23 cellular contexts compared by ENCODE assay signal in genomic region chr17:78658281-78658785, GRCh38.
DNase-seq lines count a peak whose midpoint lies in the region; ATAC-seq, FAIRE-seq and TF ChIP-seq lines count a peak whose summit lies in the region.
"Had no signal": no experiment of that assay in that cellular context is flagged by ENCODE, and none has a peak within 500 bp of the region (broad histone marks: within the 10 kb centered on the region; RNA-seq: fewer than 3 reads in every experiment).

No MANE protein-coding gene starts in this region.

- H3K9ac ChIP-seq in GM23248 (no peak overlapping the region), adipocyte (ENCODE audit: low read length) (no peak overlapping the region), HepG2 (ENCODE audit: insufficient read depth, low read depth, low read length) (no peak overlapping the region)
- H3K9ac ChIP-seq: BLaER1 had no signal

- H4K20me1 ChIP-seq in GM23248 (ENCODE audit: insufficient read depth), result no peaks in the 10 kb centered on the region
- H4K20me1 ChIP-seq in HepG2 (ENCODE audit: insufficient read depth, low read length), result no peaks in the 10 kb centered on the region
- H4K20me1 ChIP-seq: BLaER1 had no signal

- no peak for FAIRE-seq in HepG2 (lab: Jason Lieb, UNC)
- FAIRE-seq: GM12891, pancreas had no signal

- TF ChIP-seq EP300 in HepG2 (IDR thresholded peaks at IDR 0.05; ENCODE audit: low read depth in 2 of 2, low read length in 2 of 2) (no peak), HepG2 (CRISPR knock-in tag; IDR thresholded peaks at IDR 0.05; ENCODE audit: borderline replicate concordance) (no peak)

- H3K4me3 ChIP-seq in GM23248 (no peak overlapping the region), adipocyte (ENCODE audit: low read length) (no peak overlapping the region), HepG2 (replicated peaks in 1 of 3; ENCODE audit: insufficient read depth in 1 of 3, low read depth in 2 of 3, low read length in 3 of 3) (no peak overlapping the region), thymus (ENCODE audit: low read length) (no peak overlapping the region)
- H3K4me3 ChIP-seq: BLaER1, cardiac muscle cell, esophagus squamous epithelium, pancreas had no signal

- H3K4me1 ChIP-seq in GM23248 (ENCODE audit: insufficient read depth) (no peaks in the 10 kb centered on the region), adipocyte (ENCODE audit: control insufficient read depth, insufficient read depth, low read length) (peaks cover 10% of the 10 kb centered on the region), HepG2 (ENCODE audit: insufficient read depth, low read length) (peaks cover 38% of the 10 kb centered on the region), thymus (ENCODE audit: control insufficient read depth, insufficient read depth, low read length) (no peaks in the 10 kb centered on the region)
- H3K4me1 ChIP-seq: pancreas had no signal

- TF ChIP-seq RAD21 in HepG2 (CRISPR knock-in tag; IDR thresholded peaks at IDR 0.05), result no peak

- DNase-seq in GM23248 (peak; percentile 59), adipocyte (ENCODE audit: low read depth) (peak; percentile 77), HepG2 (ENCODE audit: low spot score) (no peak), Kasumi-1 (lab: John Stamatoyannopoulos, UW) (no peak), middle frontal gyrus (ENCODE audit: extremely low spot score, low spot score) (no peak), cortex of kidney (lab: John Stamatoyannopoulos, UW) (no peak)
- DNase-seq: activated CD4-positive, alpha-beta memory T cell treated with anti-CD3 and anti-CD28 coated beads for 36 hours; activated naive CD8-positive, alpha-beta T cell treated with anti-CD3 and anti-CD28 coated beads, Interleukin-2, amount 10 ng/mL, durations not matched to agents 7 days and 5 days; activated T-cell treated with anti-CD3 and anti-CD28 coated beads, Interleukin-2, amount 50 U/mL, for 24 hours; effector CD4-positive, alpha-beta T cell; esophagus squamous epithelium; GF-D8; head of caudate nucleus; NCI-H1694 treated with DMSO at 0.1 percent for 48 hours; NCI-H226; NK-92 treated with Interleukin-12 subunit alpha and Interleukin-12 subunit beta, amount 100 ng/mL, for 24 hours; RPMI8226; stimulated activated CD4-positive, alpha-beta T cell treated with anti-CD3 and anti-CD28 coated beads, Interleukin-4, amount 100 ng/mL, for 4 hours had no signal

- H3K36me3 ChIP-seq in GM23248 (ENCODE audit: low read depth), result no peaks in the 10 kb centered on the region
- no peaks in the 10 kb centered on the region for H3K36me3 ChIP-seq in adipocyte (ENCODE audit: control insufficient read depth, insufficient read depth, low read length, severe bottlenecking)
- H3K36me3 ChIP-seq in HepG2 (replicated peaks in 1 of 2; ENCODE audit: control insufficient read depth in 1 of 2, insufficient read depth in 2 of 2, low read length in 2 of 2), result no peaks in the 10 kb centered on the region
- H3K36me3 ChIP-seq in thymus (ENCODE audit: control insufficient read depth, insufficient read depth), result no peaks in the 10 kb centered on the region
- H3K36me3 ChIP-seq: BLaER1, cardiac muscle cell, esophagus squamous epithelium, pancreas had no signal

- no peaks in the 10 kb centered on the region for H3K79me2 ChIP-seq in GM23248 (ENCODE audit: insufficient read depth)
- no peaks in the 10 kb centered on the region for H3K79me2 ChIP-seq in HepG2 (ENCODE audit: insufficient read depth, low read length)

- POLR2A ChIA-PET in HepG2 (lab: Yijun Ruan, JAX), result interaction anchor here (1.1 kb wide), 1 partner anchor 8 kb away, joined by 3 read pairs; no protein-coding TSS in a partner anchor

- no peaks in the 10 kb centered on the region for H3K9me2 ChIP-seq in GM23248 (ENCODE audit: insufficient read depth)

- CTCF ChIA-PET in HepG2 (lab: Yijun Ruan, JAX; ENCODE audit: low intra/inter-chr PET ratio, low total read pairs), result no interaction called here

- H2AFZ ChIP-seq in GM23248 (no peak overlapping the region), HepG2 (ENCODE audit: low read length) (no peak overlapping the region)

- TF ChIP-seq POLR2A in HepG2 (IDR thresholded peaks at IDR 0.05; ENCODE audit: insufficient read depth in 1 of 2, low read depth in 2 of 2, low read length in 2 of 2), result no peak

- H3K4me2 ChIP-seq in GM23248 (ENCODE audit: unreplicated experiment) (no peak overlapping the region), HepG2 (ENCODE audit: low read depth, low read length) (no peak overlapping the region)
- H3K4me2 ChIP-seq: BLaER1 had no signal

- 59 to 60% methylated on average over 18 of the region's 18 CpGs for WGBS in GM23248 (ENCODE audit: low coverage in 1 of 2, low lambda C conversion rate in 2 of 2, missing lambda C conversion rate in 2 of 2), 2 experiments
- 68% methylated on average over 15 of the region's 18 CpGs for WGBS in HepG2 (ENCODE audit: low lambda C conversion rate)
- 95% methylated on average over 18 of the region's 18 CpGs for WGBS in thymus

- no TSS peak for BruUV-seq in HepG2 (replicated peaks; lab: Mats Ljungman, UMichigan)

- in situ Hi-C loops in GM23248 (cut with MboI), result no loop called here
- in situ Hi-C loops in HepG2 (cut with HindIII; ENCODE audit: extremely low pct_ligation_motif_present, low pct_unique_long_range_greater_than_20kb), result no loop called here

- no peaks in the 10 kb centered on the region for H3K9me3 ChIP-seq in GM23248 (ENCODE audit: low read depth)
- H3K9me3 ChIP-seq in adipocyte (ENCODE audit: control insufficient read depth, low read length), result no peaks in the 10 kb centered on the region
- no peaks in the 10 kb centered on the region for H3K9me3 ChIP-seq in HepG2 (ENCODE audit: low read length)
- no peaks in the 10 kb centered on the region for H3K9me3 ChIP-seq in thymus (ENCODE audit: control insufficient read depth)
- H3K9me3 ChIP-seq: esophagus squamous epithelium, pancreas had no signal

- no peak for TF ChIP-seq CTCF in HepG2 (CRISPR knock-in tag; IDR thresholded peaks at IDR 0.05)

- no peak overlapping the region for H3K27ac ChIP-seq in GM23248
- H3K27ac ChIP-seq in HepG2 (ENCODE audit: extremely low read length, insufficient read depth, low read length), result no peak overlapping the region
- H3K27ac ChIP-seq in thymus (ENCODE audit: low read depth), result peak overlapping the region; percentile 42
- H3K27ac ChIP-seq: BLaER1, cardiac muscle cell, esophagus squamous epithelium, pancreas had no signal

- ATAC-seq in HepG2, result no peak; the same call in 2 of the 3 replicates
- ATAC-seq: pancreas had no signal

- H3F3A ChIP-seq in GM23248 (ENCODE audit: insufficient read depth), result no peaks in the 10 kb centered on the region

- intact Hi-C loops in HepG2 (cut with micrococcal nuclease; ENCODE audit: unreplicated experiment), result no loop called here

- H3K27me3 ChIP-seq in GM23248 (replicated peaks; ENCODE audit: insufficient read depth) (no peaks in the 10 kb centered on the region; the same call in 1 of the 2 replicates), adipocyte (replicated peaks; ENCODE audit: control insufficient read depth, insufficient read depth, low read length) (peaks cover 18% of the 10 kb centered on the region), HepG2 (ENCODE audit: control insufficient read depth in 1 of 2, insufficient read depth in 2 of 2, low read length in 2 of 2) (no peaks in the 10 kb centered on the region), thymus (ENCODE audit: control insufficient read depth, insufficient read depth) (no peaks in the 10 kb centered on the region)
- H3K27me3 ChIP-seq: BLaER1, cardiac muscle cell, pancreas had no signal

TF ChIP-seq in HepG2, 621 proteins besides CTCF, POLR2A, EP300 and RAD21 (continues in another document):
- TF ChIP-seq ZNF33B (CRISPR knock-in tag; IDR thresholded peaks at IDR 0.05), result no peak
- no peak for TF ChIP-seq ZNF713 (CRISPR knock-in tag; IDR thresholded peaks at IDR 0.05)
- TF ChIP-seq MIER2 (CRISPR knock-in tag; IDR thresholded peaks at IDR 0.05), result no peak
- no peak for TF ChIP-seq ZNF121 (CRISPR knock-in tag; IDR thresholded peaks at IDR 0.05)
- peak; percentile 18; the same call in 1 of the 2 replicates for TF ChIP-seq ZFP91 (CRISPR knock-in tag; IDR thresholded peaks at IDR 0.05; ENCODE audit: borderline replicate concordance)
- no peak for TF ChIP-seq KLF13 (CRISPR knock-in tag; IDR thresholded peaks at IDR 0.05)
- no peak for TF ChIP-seq SMARCC2 (IDR thresholded peaks at IDR 0.05)
- no peak for TF ChIP-seq HOXA7 (CRISPR knock-in tag; IDR thresholded peaks at IDR 0.05)
- TF ChIP-seq ZBTB4 (CRISPR knock-in tag; IDR thresholded peaks at IDR 0.05; ENCODE audit: borderline replicate concordance), result no peak

Comparison
In these comparisons a context has a peak if more than half of its experiments do, and no peak if none do; other contexts are left out.
1. DNase-seq: peak in GM23248 (single experiment) and adipocyte (single experiment); none in HepG2 (single experiment), Kasumi-1 (0 of 2), middle frontal gyrus (single experiment) and cortex of kidney (single experiment).